21 cellular contexts compared by ENCODE assay signal in genomic region chr6:17475845-17476244, GRCh38.
"Had no signal": no experiment of that assay in that cellular context is flagged by ENCODE, and none has a peak within 500 bp of the region (broad histone marks: within the 10 kb centered on the region; RNA-seq: fewer than 3 reads in every experiment).

No MANE protein-coding gene starts in this region.

- H3K36me3 ChIP-seq: adrenal gland, ascending aorta, tibial nerve had no signal

- H3K27me3 Mint-ChIP-seq: activated naive CD8-positive, alpha-beta T cell had no signal

- FAIRE-seq: colon, islet of Langerhans had no signal

- DNase-seq: activated CD8-positive, alpha-beta memory T cell treated with anti-CD3 and anti-CD28 coated beads, Interleukin-2, amount 50 U/mL, for 4 hours; activated T-cell treated with anti-CD3 and anti-CD28 coated beads, Interleukin-2, amount 50 U/mL, for 24 hours; adrenal gland; effector memory CD4-positive, alpha-beta T cell; foreskin melanocyte; head of caudate nucleus; left colon; naive thymus-derived CD4-positive, alpha-beta T cell; occipital lobe; stimulated activated CD4-positive, alpha-beta T cell treated with anti-CD3 and anti-CD28 coated beads, Interleukin-12 subunit alpha, Interleukin-12 subunit beta, amount 100 ng/mL, for 4 hours; T-helper 9 cell had no signal

- H3K27ac Mint-ChIP-seq: activated naive CD8-positive, alpha-beta T cell; activated T-cell treated with anti-CD3 and anti-CD28 coated beads, Interleukin-2, amount 50 U/mL, for 24 hours; activated T-helper 17 cell treated with anti-CD3 and anti-CD28 coated beads, Interleukin-2, amount 50 U/mL, for 72 hours; naive thymus-derived CD4-positive, alpha-beta T cell; stimulated activated naive CD8-positive, alpha-beta T cell treated with anti-CD3 and anti-CD28 coated beads, Interleukin-15, Interleukin-2, amounts not matched to agents 100 ng/mL and 50 ng/mL, for 24 hours had no signal

- H3K9me3 ChIP-seq: adrenal gland, ascending aorta, tibial nerve had no signal

- H3K4me1 Mint-ChIP-seq: activated T-helper 17 cell treated with anti-CD3 and anti-CD28 coated beads, Interleukin-2, amount 50 U/mL, for 72 hours; central memory CD8-positive, alpha-beta T cell; naive thymus-derived CD4-positive, alpha-beta T cell; neural crest cell had no signal

- H3K27me3 ChIP-seq: adrenal gland, ascending aorta, tibial nerve had no signal

- H3K4me3 ChIP-seq: adrenal gland, ascending aorta, lung, tibial nerve had no signal

- H3K36me3 Mint-ChIP-seq: activated naive CD8-positive, alpha-beta T cell; naive thymus-derived CD4-positive, alpha-beta T cell had no signal

- H3K9me3 Mint-ChIP-seq: activated T-cell treated with anti-CD3 and anti-CD28 coated beads, Interleukin-2, amount 50 U/mL, for 24 hours; activated T-helper 17 cell treated with anti-CD3 and anti-CD28 coated beads, Interleukin-2, amount 50 U/mL, for 72 hours; central memory CD8-positive, alpha-beta T cell; naive thymus-derived CD4-positive, alpha-beta T cell; neural crest cell; stimulated activated naive CD8-positive, alpha-beta T cell treated with anti-CD3 and anti-CD28 coated beads, Interleukin-15, Interleukin-2, amounts not matched to agents 100 ng/mL and 50 ng/mL, for 24 hours had no signal

- H3K4me3 Mint-ChIP-seq: activated naive CD8-positive, alpha-beta T cell; activated T-cell treated with anti-CD3 and anti-CD28 coated beads, Interleukin-2, amount 50 U/mL, for 24 hours; activated T-helper 17 cell treated with anti-CD3 and anti-CD28 coated beads, Interleukin-2, amount 50 U/mL, for 72 hours; central memory CD8-positive, alpha-beta T cell; naive thymus-derived CD4-positive, alpha-beta T cell; neural crest cell; stimulated activated naive CD8-positive, alpha-beta T cell treated with anti-CD3 and anti-CD28 coated beads, Interleukin-15, Interleukin-2, amounts not matched to agents 100 ng/mL and 50 ng/mL, for 24 hours had no signal

- H3K27ac ChIP-seq: adrenal gland, ascending aorta, tibial nerve had no signal
